In genomic region chr17:44097110-44097810, GRCh38 we compare ENCODE assay signal across 8 cellular contexts. TPM values are rescaled to one million over a fixed set of nuclear protein-coding genes. Genes with fewer than 3 reads are reported as not detected.
A peak's percentile ranks its signal among the peaks of the same experiment; 100 is the strongest.
DNase-seq lines count a peak whose midpoint lies in the region; ATAC-seq and TF ChIP-seq lines count a peak whose summit lies in the region.

No MANE protein-coding gene starts in this region.

- H2BK5ac ChIP-seq in trophoblast cell (ENCODE audit: low read depth, low read length, poor library complexity) = peak overlapping the region; percentile 3

- H4K91ac ChIP-seq in trophoblast cell (ENCODE audit: low read depth, low read length) = peak overlapping the region; percentile 4

- CTCF ChIA-PET in Calu3 (lab: Charles Lee) = interaction anchor here (0.6 kb wide), 1 partner anchor 30 kb away, joined by 3 read pairs; no protein-coding TSS in a partner anchor
- CTCF ChIA-PET in OCI-LY7 (lab: Charles Lee; ENCODE audit: unreplicated experiment) = no interaction called here

- BruUV-seq in Calu3 (replicated peaks; lab: Mats Ljungman, UMichigan) (no TSS peak), OCI-LY7 (replicated peaks; lab: Mats Ljungman, UMichigan) (no TSS peak)

- H3K27me3 Mint-ChIP-seq in Calu3 (ENCODE audit: unreplicated experiment) = no peaks in the 10 kb centered on the region

- peak overlapping the region; percentile 74 for H4K12ac ChIP-seq in trophoblast cell (ENCODE audit: low read depth, low read length)

- peaks cover 76% of the 10 kb centered on the region for H3K4me1 ChIP-seq in SJSA1 (replicated peaks)
- H3K4me1 ChIP-seq in trophoblast cell (ENCODE audit: control insufficient read depth in 1 of 2, insufficient read depth in 2 of 2, low read length in 2 of 2) = peaks cover 28 to 31% of the 10 kb centered on the region in 2 experiments
- H3K4me1 ChIP-seq in OCI-LY7 (ENCODE audit: insufficient read depth, low read length, poor library complexity, severe bottlenecking) = peaks cover 14% of the 10 kb centered on the region

- peak overlapping the region; percentile 55 for H2BK12ac ChIP-seq in trophoblast cell (ENCODE audit: low read length)

- no peak overlapping the region for H3K23ac ChIP-seq in trophoblast cell (ENCODE audit: low read length)

- H3K9me3 Mint-ChIP-seq in Calu3 (ENCODE audit: low read depth, unreplicated experiment) = no peaks in the 10 kb centered on the region

- no peaks in the 10 kb centered on the region for H3K79me2 ChIP-seq in trophoblast cell (ENCODE audit: control insufficient read depth, insufficient read depth, low read length, poor library complexity)
- no peaks in the 10 kb centered on the region for H3K79me2 ChIP-seq in OCI-LY7 (ENCODE audit: insufficient read depth, low read depth, low read length)

- no peak overlapping the region for H3K27ac Mint-ChIP-seq in Calu3 (ENCODE audit: unreplicated experiment)

- WGBS in trophoblast cell (ENCODE audit: extremely low coverage, insufficient coverage, insufficient read length) = no CpG with 5 or more reads among the region's 11 CpGs

- no peaks in the 10 kb centered on the region for H3K9me2 ChIP-seq in OCI-LY7 (ENCODE audit: insufficient read depth, low read length)

- H2BK120ac ChIP-seq in trophoblast cell (ENCODE audit: insufficient read depth, low read length, poor library complexity) = no peak overlapping the region

- intact Hi-C loops in Calu3 (cut with micrococcal nuclease; ENCODE audit: unreplicated experiment) (no loop called here), OCI-LY7 (cut with micrococcal nuclease; ENCODE audit: unreplicated experiment) (loop anchor here (5.0 kb wide), 1 partner anchor 155 kb away; the partner anchor contains the start of gene PPY)

- H3K27ac ChIP-seq in SJSA1 (peak overlapping the region; percentile 94), trophoblast cell (ENCODE audit: low read depth, low read length) (peak overlapping the region; percentile 25), OCI-LY7 (ENCODE audit: low read depth, low read length, poor library complexity, severe bottlenecking) (no peak overlapping the region)

- peaks cover 10% of the 10 kb centered on the region for H3K36me3 Mint-ChIP-seq in Calu3 (ENCODE audit: insufficient read depth, unreplicated experiment)

- H3K4me3 ChIP-seq in SJSA1 = no peak overlapping the region
- H3K4me3 ChIP-seq in fibroblast of the aortic adventitia (ENCODE audit: low read depth, low read length) = no peak overlapping the region
- no peak overlapping the region for H3K4me3 ChIP-seq in trophoblast cell (ENCODE audit: low read depth, low read length)
- no peak overlapping the region for H3K4me3 ChIP-seq in OCI-LY7 (ENCODE audit: low read depth, low read length, poor library complexity, severe bottlenecking)

- H3K4me3 Mint-ChIP-seq in Calu3 (ENCODE audit: low read depth, unreplicated experiment) = no peak overlapping the region

- no peak for ATAC-seq in GM21529 (IDR thresholded peaks at IDR 0.05; ENCODE audit: unreplicated experiment)
- no peak for ATAC-seq in GM19395 (IDR thresholded peaks at IDR 0.05; ENCODE audit: unreplicated experiment)

- peak overlapping the region; percentile 71 for H2AK5ac ChIP-seq in trophoblast cell (ENCODE audit: low read length)

- peaks cover 13% of the 10 kb centered on the region for H3K79me1 ChIP-seq in trophoblast cell (ENCODE audit: low read length)

- TF ChIP-seq CTCF in Calu3 (IDR thresholded peaks at IDR 0.05; ENCODE audit: unreplicated experiment) (peak; percentile 14), fibroblast of the aortic adventitia (IDR thresholded peaks at IDR 0.05; ENCODE audit: insufficient read depth, low read length) (no peak), OCI-LY7 (conservative IDR thresholded peaks at IDR 0.05; ENCODE audit: low read length) (no peak)

- H3K9ac ChIP-seq in trophoblast cell (ENCODE audit: low read length) = no peak overlapping the region

- peak overlapping the region; percentile 34 for H3K18ac ChIP-seq in trophoblast cell (ENCODE audit: low read length)

- no peak for DNase-seq in Calu3
- peak; percentile 99 for DNase-seq in SJSA1 (ENCODE audit: low read depth in 1 of 2, low spot score in 2 of 2)
- DNase-seq in fibroblast of the aortic adventitia (ENCODE audit: low read depth) = peak; percentile 43
- peak; percentile 77 to 90 for DNase-seq in trophoblast cell
- no peak for DNase-seq in kidney glomerular epithelial cell (lab: John Stamatoyannopoulos, UW)
- DNase-seq in OCI-LY7 (ENCODE audit: low spot score) = no peak

- H4K8ac ChIP-seq in trophoblast cell (ENCODE audit: low read depth, low read length) = peak overlapping the region; percentile 4

- no peaks in the 10 kb centered on the region for H3K27me3 ChIP-seq in SJSA1 (replicated peaks)
- H3K27me3 ChIP-seq in trophoblast cell (ENCODE audit: insufficient read depth, low read length) = no peaks in the 10 kb centered on the region

- H3K4ac ChIP-seq in trophoblast cell (ENCODE audit: low read depth, low read length) = no peak overlapping the region

- H3K9me3 ChIP-seq in SJSA1 (replicated peaks) (no peaks in the 10 kb centered on the region), trophoblast cell (ENCODE audit: insufficient read depth, low read depth, low read length) (no peaks in the 10 kb centered on the region), OCI-LY7 (ENCODE audit: low read length) (no peaks in the 10 kb centered on the region)

- H3K4me1 Mint-ChIP-seq in Calu3 (ENCODE audit: low read depth, unreplicated experiment) = peaks cover 9% of the 10 kb centered on the region

- POLR2A ChIA-PET in OCI-LY7 (lab: Charles Lee) = no interaction called here

- H3K36me3 ChIP-seq in SJSA1 (peaks cover 34% of the 10 kb centered on the region), trophoblast cell (ENCODE audit: control insufficient read depth in 1 of 2, insufficient read depth in 2 of 2, low read length in 2 of 2) (peaks cover 9 to 12% of the 10 kb centered on the region in 2 experiments), OCI-LY7 (ENCODE audit: insufficient read depth, low read length) (peaks cover 1% of the 10 kb centered on the region; the same call in 1 of the 2 replicates)

- no peak overlapping the region for H2AFZ ChIP-seq in trophoblast cell (ENCODE audit: insufficient read depth, low read length, poor library complexity)
- no peak overlapping the region for H2AFZ ChIP-seq in OCI-LY7 (ENCODE audit: low read length)

- H3K14ac ChIP-seq in trophoblast cell (ENCODE audit: low read length) = no peak overlapping the region

- no peaks in the 10 kb centered on the region for H4K20me1 ChIP-seq in OCI-LY7 (ENCODE audit: insufficient read depth, low read length)

- H3K4me2 ChIP-seq in trophoblast cell (ENCODE audit: low read length) = no peak overlapping the region
- no peak overlapping the region for H3K4me2 ChIP-seq in OCI-LY7 (ENCODE audit: low read length)

RNA-seq across cellular contexts. Expression of gene HDAC5, which starts 26.2 kb away (rescaled TPM):
- total RNA-seq in Calu3 (2022) (22.4 and 22.8 TPM in 2 replicates), fibroblast of the aortic adventitia (ENCODE audit: low replicate concordance) (29.4 and 53.1 TPM in 2 replicates), OCI-LY7 (2022) (31.4 and 36.3 TPM in 2 replicates)
- 143 and 298 TPM in 2 replicates for total RNA-seq in SJSA1 (2014; rRNA removed; shearing (Covaris generic))
- polyA plus RNA-seq in trophoblast cell (2013) = 53.7 and 54.1 TPM in 2 replicates
- 26.4 and 41.5 TPM in 2 replicates for total RNA-seq in OCI-LY7 (2014; rRNA removed; shearing (Covaris generic))

RNA-seq across cellular contexts. Expression of gene G6PC3, which starts 26.7 kb away (rescaled TPM):
- total RNA-seq in Calu3 (2022) (99.6 and 103 TPM in 2 replicates), fibroblast of the aortic adventitia (ENCODE audit: low replicate concordance) (9.5 and 38.9 TPM in 2 replicates), OCI-LY7 (2022) (41.4 and 46.1 TPM in 2 replicates)
- total RNA-seq in SJSA1 (2014; rRNA removed; shearing (Covaris generic)) = 24.4 and 36.2 TPM in 2 replicates
- polyA plus RNA-seq in trophoblast cell (2013) = 85.9 and 89.3 TPM in 2 replicates
- total RNA-seq in OCI-LY7 (2014; rRNA removed; shearing (Covaris generic)) = 10.7 and 20.6 TPM in 2 replicates

RNA-seq across cellular contexts. Expression of gene LSM12, which starts 30.8 kb away (rescaled TPM):
- total RNA-seq in Calu3 (2022) = 79.5 and 90.6 TPM in 2 replicates
- total RNA-seq in SJSA1 (2014; rRNA removed; shearing (Covaris generic)) = 44.0 and 69.7 TPM in 2 replicates
- 13.2 and 77.5 TPM in 2 replicates for total RNA-seq in fibroblast of the aortic adventitia (ENCODE audit: low replicate concordance)
- polyA plus RNA-seq in trophoblast cell (2013) = 86.9 and 92.3 TPM in 2 replicates
- total RNA-seq in OCI-LY7 (2014; rRNA removed; shearing (Covaris generic)) = 26.6 and 35.4 TPM in 2 replicates
- total RNA-seq in OCI-LY7 (2022) = 67.9 and 68.0 TPM in 2 replicates

RNA-seq across cellular contexts. Expression of gene HROB, which starts 44.5 kb away (rescaled TPM):
- 24.4 and 24.8 TPM in 2 replicates for total RNA-seq in Calu3 (2022)
- total RNA-seq in SJSA1 (2014; rRNA removed; shearing (Covaris generic)) = 10.1 and 10.2 TPM in 2 replicates
- total RNA-seq in fibroblast of the aortic adventitia (ENCODE audit: low replicate concordance) = 0.25 and 6.1 TPM in 2 replicates
- polyA plus RNA-seq in trophoblast cell (2013) = 11.6 and 11.7 TPM in 2 replicates
- total RNA-seq in OCI-LY7 (2014; rRNA removed; shearing (Covaris generic)) = 10.9 and 13.3 TPM in 2 replicates
- total RNA-seq in OCI-LY7 (2022) = 24.7 and 27.3 TPM in 2 replicates

Comparison
In these comparisons a context has a peak if more than half of its experiments do, and no peak if none do; other contexts are left out.
1. DNase-seq: peak in SJSA1 (2 of 2), fibroblast of the aortic adventitia (single experiment) and trophoblast cell (2 of 2); none in Calu3 (single experiment), kidney glomerular epithelial cell (single experiment) and OCI-LY7 (single experiment).